ENCODE assay signal across 15 cellular contexts in the genomic region with DNA sequence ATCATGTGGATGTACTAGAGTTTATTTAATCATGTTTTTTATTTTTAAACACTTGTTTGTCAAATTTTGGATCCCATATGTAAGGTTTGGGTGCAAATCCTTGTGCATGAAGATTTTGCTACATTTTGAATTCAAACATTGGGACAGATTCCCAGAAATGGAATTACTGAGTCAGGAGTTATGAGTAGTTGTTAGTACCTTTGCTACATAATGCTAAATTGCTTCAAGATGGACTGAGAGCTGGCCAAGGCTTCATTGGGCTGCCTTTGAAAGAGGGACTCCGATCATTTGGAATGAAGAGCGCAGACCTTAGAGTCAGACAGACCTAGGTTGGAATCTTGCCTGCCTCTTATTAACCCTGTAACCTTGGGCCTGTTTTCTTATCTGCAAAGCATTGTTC.
"Had no signal": no experiment of that assay in that cellular context is flagged by ENCODE, and none has a peak within 500 bp of the region (broad histone marks: within the 10 kb centered on the region; RNA-seq: fewer than 3 reads in every experiment).

No MANE protein-coding gene starts in this region.

- H3K9ac ChIP-seq: parathyroid adenoma had no signal

- H3K27ac ChIP-seq: coronary artery, gastrocnemius medialis, heart right ventricle, parathyroid adenoma, prostate gland, right lobe of liver, stomach had no signal

- DNase-seq: effector CD4-positive, alpha-beta T cell; gastrocnemius medialis; heart right ventricle; hypothalamus; kidney glomerular epithelial cell; naive thymus-derived CD4-positive, alpha-beta T cell; nephron progenitor cell; right lobe of liver; stimulated activated CD4-positive, alpha-beta T cell treated with anti-CD3 and anti-CD28 coated beads, Interleukin-2, amount 100 ng/mL, for 24 hours; stimulated activated CD4-positive, alpha-beta T cell treated with anti-CD3 and anti-CD28 coated beads, Interleukin-4, amount 100 ng/mL, for 4 hours; stimulated activated naive B cell treated with anti-CD40 and anti-IgM and Interleukin-4, amounts not matched to agents 10 μg/mL and 1 μg/mL and 100 μg/mL, for 72 hours; stomach had no signal

- H3K4me1 ChIP-seq: gastrocnemius medialis, heart right ventricle, prostate gland, stomach had no signal

- H3K27me3 ChIP-seq: gastrocnemius medialis, right lobe of liver, stomach had no signal

- H3K4me3 ChIP-seq: coronary artery, gastrocnemius medialis, heart right ventricle, prostate gland, right lobe of liver, stomach had no signal

- H3K36me3 ChIP-seq: gastrocnemius medialis, heart right ventricle, prostate gland, right lobe of liver, stomach had no signal

- H2AFZ ChIP-seq: parathyroid adenoma had no signal

- H3K9me3 ChIP-seq: gastrocnemius medialis, prostate gland, right lobe of liver had no signal
